Comparison of ENCODE assay signal across 8 cellular contexts in the genomic region with DNA sequence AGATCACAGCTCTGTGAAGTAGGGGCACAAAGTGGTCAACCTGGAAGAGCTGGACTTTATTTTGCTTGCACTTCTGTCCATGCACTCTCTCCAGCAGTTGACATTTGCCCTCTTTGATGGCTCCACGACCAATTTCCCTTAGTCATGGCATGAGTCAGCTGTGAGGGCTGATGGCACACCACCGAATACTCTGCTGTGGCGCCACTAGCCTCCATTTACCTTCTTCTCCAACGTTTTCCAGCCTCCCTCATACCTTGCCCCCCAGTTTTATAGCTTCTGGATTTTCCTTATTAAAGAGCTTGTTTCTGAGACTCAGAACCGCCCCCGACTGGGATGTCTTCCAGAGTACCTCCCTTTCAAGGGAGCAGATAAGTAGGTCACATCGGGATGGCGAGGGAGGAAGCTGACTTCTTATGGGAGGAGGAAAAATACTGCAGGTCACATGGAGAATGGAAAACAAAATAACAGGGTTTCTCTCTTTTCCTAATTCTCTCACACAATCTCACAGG. TPM values are rescaled to one million over a fixed set of nuclear protein-coding genes. Genes with fewer than 3 reads are reported as not detected.
DNase-seq lines count a peak whose midpoint lies in the region; ATAC-seq, FAIRE-seq and TF ChIP-seq lines count a peak whose summit lies in the region.

No MANE protein-coding gene starts in this region.

- TF ChIP-seq POLR2A in stomach (IDR thresholded peaks at IDR 0.05): no peak

- H3K27ac ChIP-seq in left lung (peak overlapping the region; percentile 51 to 100), stomach (peak overlapping the region; percentile 72 to 99 (median 95))

- no peaks in the 10 kb centered on the region for H3K27me3 ChIP-seq in bronchial epithelial cell (ENCODE audit: control insufficient read depth, insufficient read depth, low read length)
- H3K27me3 ChIP-seq in left lung: no peaks in the 10 kb centered on the region
- H3K27me3 ChIP-seq in stomach: no peaks in the 10 kb centered on the region

- no peak for TF ChIP-seq EP300 in stomach (IDR thresholded peaks at IDR 0.05)

- intact Hi-C loops in left lung (cut with DNase I): no loop called here
- intact Hi-C loops in stomach (cut with DNase I; ENCODE audit: low total_unique reads): no loop called here

- 19 to 30% (median 26%) methylated on average over 8 of the region's 8 CpGs for WGBS in stomach, 5 donors

- ATAC-seq in left lung (peak; percentile 2), HG02763 (IDR thresholded peaks at IDR 0.05; ENCODE audit: unreplicated experiment) (no peak), HG02642 (IDR thresholded peaks at IDR 0.05; ENCODE audit: poor library complexity, unreplicated experiment) (no peak), GM21447 (IDR thresholded peaks at IDR 0.05; ENCODE audit: unreplicated experiment) (no peak)

- no peak for FAIRE-seq in bronchial epithelial cell (lab: Jason Lieb, UNC)

- no peaks in the 10 kb centered on the region for H3K36me3 ChIP-seq in bronchial epithelial cell (ENCODE audit: control insufficient read depth, insufficient read depth, low read length)
- peaks cover 0 to 7% of the 10 kb centered on the region in 2 donors for H3K36me3 ChIP-seq in left lung
- no peaks in the 10 kb centered on the region for H3K36me3 ChIP-seq in stomach

- H3K4me3 ChIP-seq in bronchial epithelial cell (ENCODE audit: low read depth, low read length) (no peak overlapping the region), left lung (no peak overlapping the region), stomach (no peak overlapping the region)

- H3K4me1 ChIP-seq in left lung (peaks cover 35 to 60% of the 10 kb centered on the region in 2 donors), stomach (peaks cover 41 to 54% (median 43%) of the 10 kb centered on the region in 4 donors)

- no peaks in the 10 kb centered on the region for H3K9me3 ChIP-seq in left lung
- no peaks in the 10 kb centered on the region for H3K9me3 ChIP-seq in stomach

- TF ChIP-seq CTCF in bronchial epithelial cell (IDR thresholded peaks at IDR 0.05; ENCODE audit: insufficient read depth, low read length, severe bottlenecking) (no peak), left lung (IDR thresholded peaks at IDR 0.05) (no peak), stomach (IDR thresholded peaks at IDR 0.05) (no peak)

- peak; percentile 31 for DNase-seq in HT1080 (ENCODE audit: low read depth)
- peak; percentile 23 for DNase-seq in bronchial epithelial cell (ENCODE audit: low read depth)
- no peak for DNase-seq in left lung
- DNase-seq in stomach: peak; percentile 38
- no peak for DNase-seq in NCI-H1105 treated with DMSO at 0.1 percent for 48 hours (lab: John Stamatoyannopoulos, UW)

RNA-seq across cellular contexts. Expression of a gene that starts 17.6 kb away (rescaled TPM):
- 0.50 and 0.63 TPM in 2 replicates for total RNA-seq in HT1080 (2014; rRNA removed; shearing (Covaris generic))
- 0.17 and 0.72 TPM in 2 replicates for polyA plus RNA-seq in HT1080 (2015; cell fraction: cytosol; rRNA removed)
- 0.33 TPM in 1 of 2 replicates, not detected in the other for polyA plus RNA-seq in HT1080 (2015; cell fraction: nucleus; rRNA removed)
- total RNA-seq in bronchial epithelial cell: 0.26 TPM in 2 replicates
- total RNA-seq in left lung: 10 to 100 TPM; 13.0 to 18.0 TPM
- 10 to 100 TPM in 1 of 5 donors, 1 to 10 TPM in 1, not detected in 3; 2.2 to 26.2 TPM for total RNA-seq in stomach
- 1 to 10 TPM; 2.0 to 5.2 (median 5.0) TPM for polyA plus RNA-seq in stomach

Comparison
In these comparisons a context has a peak if more than half of its experiments do, and no peak if none do; other contexts are left out.
1. DNase-seq: peak in HT1080 (single experiment), bronchial epithelial cell (single experiment) and stomach (single experiment); none in left lung (0 of 2) and NCI-H1105 treated with DMSO at 0.1 percent for 48 hours (single experiment).